Comparison of ENCODE assay signal across 1 cellular context in genomic region chr15:32781781-32782180, GRCh38.
TF ChIP-seq lines count a peak whose summit lies in the region.

No MANE protein-coding gene starts in this region.

TF ChIP-seq in SK-N-SH, 30 proteins besides CTCF, POLR2A, EP300 and RAD21 (continued from another document):
- TF ChIP-seq TAF1 (IDR thresholded peaks at IDR 0.05; ENCODE audit: borderline replicate concordance, low read depth, low read length), result no peak
- TF ChIP-seq NRF1 (IDR thresholded peaks at IDR 0.05; ENCODE audit: low read depth, low read length), result no peak
- TF ChIP-seq YY1 (IDR thresholded peaks at IDR 0.05; ENCODE audit: low read depth), result no peak
- TF ChIP-seq ZBTB33 (IDR thresholded peaks at IDR 0.05; ENCODE audit: borderline replicate concordance, low read depth), result no peak
